In the genomic region with DNA sequence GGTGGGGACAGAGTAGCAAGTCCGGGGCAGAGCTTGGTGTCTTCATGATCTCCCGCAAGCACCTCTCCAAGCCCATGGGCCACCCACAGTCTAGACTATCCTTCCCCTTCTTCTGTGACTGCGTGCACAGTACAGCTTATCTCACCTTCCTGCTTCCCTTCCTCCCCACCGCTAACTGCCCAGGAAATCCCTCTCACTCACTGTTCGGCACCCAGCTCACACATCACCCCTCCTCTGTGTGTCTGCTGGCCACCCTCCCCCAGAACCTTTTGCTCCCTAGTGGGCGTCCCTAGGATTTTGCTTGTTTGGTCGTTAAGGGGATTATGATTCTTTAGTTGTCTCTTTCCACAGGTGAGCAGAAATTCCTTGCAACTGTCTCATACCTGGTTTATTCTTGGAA, we compare ENCODE assay signal across 25 cellular contexts. TPM values are rescaled to one million over a fixed set of nuclear protein-coding genes. Genes with fewer than 3 reads are reported as not detected.
DNase-seq lines count a peak whose midpoint lies in the region; ATAC-seq and TF ChIP-seq lines count a peak whose summit lies in the region.
"Had no signal": no experiment of that assay in that cellular context is flagged by ENCODE, and none has a peak within 500 bp of the region (broad histone marks: within the 10 kb centered on the region; RNA-seq: fewer than 3 reads in every experiment).

No MANE protein-coding gene starts in this region.

- H3K36me3 ChIP-seq in breast epithelium (no peaks in the 10 kb centered on the region), left ventricle myocardium inferior (no peaks in the 10 kb centered on the region)
- H3K36me3 ChIP-seq in naive thymus-derived CD4-positive, alpha-beta T cell (ENCODE audit: control insufficient read depth in 2 of 3, insufficient read depth in 3 of 3, low read length in 3 of 3), result no peaks in the 10 kb centered on the region
- H3K36me3 ChIP-seq: heart right ventricle, left lung, right lobe of liver, upper lobe of left lung had no signal

- intact Hi-C loops in MCF 10A (cut with micrococcal nuclease), result no loop called here
- intact Hi-C loops in breast epithelium (cut with DNase I; ENCODE audit: low total_unique reads), result no loop called here
- intact Hi-C loops in naive thymus-derived CD4-positive, alpha-beta T cell (cut with micrococcal nuclease), result no loop called here
- intact Hi-C loops in left ventricle myocardium inferior (cut with micrococcal nuclease), result loop anchor here (10.0 kb wide), 1 partner anchor 53 kb away; no protein-coding TSS in a partner anchor

- no peak overlapping the region for H3K4me3 ChIP-seq in breast epithelium
- no peak overlapping the region for H3K4me3 ChIP-seq in naive thymus-derived CD4-positive, alpha-beta T cell (ENCODE audit: low read length)
- H3K4me3 ChIP-seq in left ventricle myocardium inferior, result no peak overlapping the region
- H3K4me3 ChIP-seq: dorsolateral prefrontal cortex, heart right ventricle, left lung, right lobe of liver, upper lobe of left lung had no signal

- POLR2A ChIA-PET in MCF 10A (lab: Yijun Ruan, JAX), result interaction anchor here (1.5 kb wide), 1 partner anchor 15 kb away, joined by 4 read pairs; no protein-coding TSS in a partner anchor
- POLR2A ChIA-PET in naive thymus-derived CD4-positive, alpha-beta T cell (lab: Charles Lee), result no interaction called here

- peaks cover 5% of the 10 kb centered on the region for H3K4me1 Mint-ChIP-seq in MCF 10A (ENCODE audit: insufficient read depth, unreplicated experiment)
- peaks cover 4 to 7% of the 10 kb centered on the region in 2 donors for H3K4me1 Mint-ChIP-seq in effector memory CD8-positive, alpha-beta T cell (ENCODE audit: low read depth in 2 of 2)
- peaks cover 0 to 24% (median 13%) of the 10 kb centered on the region in 7 donors for H3K4me1 Mint-ChIP-seq in naive thymus-derived CD4-positive, alpha-beta T cell

- no TSS peak for BruUV-seq in MCF 10A (replicated peaks; lab: Mats Ljungman, UMichigan)

- H3K9me3 ChIP-seq in breast epithelium (no peaks in the 10 kb centered on the region), left ventricle myocardium inferior (replicated peaks) (no peaks in the 10 kb centered on the region)
- no peaks in the 10 kb centered on the region for H3K9me3 ChIP-seq in naive thymus-derived CD4-positive, alpha-beta T cell (ENCODE audit: control insufficient read depth in 2 of 3, low read length in 3 of 3)
- H3K9me3 ChIP-seq: heart right ventricle, left lung, right lobe of liver, SK-N-SH, upper lobe of left lung had no signal

- TF ChIP-seq POLR2A in breast epithelium (IDR thresholded peaks at IDR 0.05), result no peak

- CTCF ChIA-PET in MCF 10A (lab: Yijun Ruan, JAX), result interaction anchor here (0.6 kb wide), 2 partner anchors 103 to 450 kb away, joined by 3 read pairs; no protein-coding TSS in a partner anchor
- CTCF ChIA-PET in naive thymus-derived CD4-positive, alpha-beta T cell (lab: Charles Lee), result interaction anchor here (0.5 to 0.6 kb wide), 2 partner anchors 173 to 352 kb away, joined by 3 to 4 read pairs; no protein-coding TSS in a partner anchor

- no peaks in the 10 kb centered on the region for H3K27me3 ChIP-seq in breast epithelium
- no peaks in the 10 kb centered on the region for H3K27me3 ChIP-seq in naive thymus-derived CD4-positive, alpha-beta T cell (ENCODE audit: control insufficient read depth in 2 of 2, insufficient read depth in 2 of 2, low read length in 2 of 2)
- H3K27me3 ChIP-seq in left ventricle myocardium inferior (ENCODE audit: low read depth), result no peaks in the 10 kb centered on the region
- H3K27me3 ChIP-seq: dorsolateral prefrontal cortex, right lobe of liver, upper lobe of left lung had no signal

- H3K9me3 Mint-ChIP-seq in MCF 10A (ENCODE audit: unreplicated experiment), result no peaks in the 10 kb centered on the region
- no peaks in the 10 kb centered on the region for H3K9me3 Mint-ChIP-seq in effector memory CD8-positive, alpha-beta T cell
- H3K9me3 Mint-ChIP-seq in naive thymus-derived CD4-positive, alpha-beta T cell, result peaks cover 0 to 2% (median 0%) of the 10 kb centered on the region in 11 donors
- H3K9me3 Mint-ChIP-seq: activated CD4-positive, alpha-beta T cell treated with anti-CD3 and anti-CD28 coated beads, Interleukin-2, amount 10 ng/mL, durations not matched to agents 7 days and 5 days; activated naive CD8-positive, alpha-beta T cell treated with anti-CD3 and anti-CD28 coated beads, Interleukin-2, amount 10 ng/mL, durations not matched to agents 7 days and 5 days; activated T-helper 17 cell treated with anti-CD3 and anti-CD28 coated beads, Interleukin-2, amount 50 U/mL, for 72 hours; HFFc6 had no signal

- no peaks in the 10 kb centered on the region for H3K36me3 Mint-ChIP-seq in MCF 10A (ENCODE audit: insufficient read depth, unreplicated experiment)
- H3K36me3 Mint-ChIP-seq in effector memory CD8-positive, alpha-beta T cell (ENCODE audit: insufficient read depth), result no peaks in the 10 kb centered on the region
- H3K36me3 Mint-ChIP-seq in naive thymus-derived CD4-positive, alpha-beta T cell, result no peaks in the 10 kb centered on the region

- no peak overlapping the region for H3K27ac ChIP-seq in breast epithelium
- no peak overlapping the region for H3K27ac ChIP-seq in naive thymus-derived CD4-positive, alpha-beta T cell (ENCODE audit: low read depth, low read length)
- H3K27ac ChIP-seq in left ventricle myocardium inferior (replicated peaks), result no peak overlapping the region
- H3K27ac ChIP-seq: dorsolateral prefrontal cortex, epithelial cell of prostate, heart right ventricle, left lung, right lobe of liver, upper lobe of left lung had no signal

- TF ChIP-seq CTCF in MCF 10A (IDR thresholded peaks at IDR 0.05; ENCODE audit: unreplicated experiment), result no peak
- no peak for TF ChIP-seq CTCF in breast epithelium (IDR thresholded peaks at IDR 0.05)
- no peak for TF ChIP-seq CTCF in left ventricle myocardium inferior (IDR thresholded peaks at IDR 0.05; ENCODE audit: borderline replicate concordance)

- H3K27ac Mint-ChIP-seq in MCF 10A (ENCODE audit: low read depth, unreplicated experiment), result peak overlapping the region; percentile 69
- H3K27ac Mint-ChIP-seq in effector memory CD8-positive, alpha-beta T cell, result no peak overlapping the region
- peak overlapping the region in 1 of 9 donors; percentile 62 for H3K27ac Mint-ChIP-seq in naive thymus-derived CD4-positive, alpha-beta T cell
- H3K27ac Mint-ChIP-seq: activated CD4-positive, alpha-beta T cell treated with anti-CD3 and anti-CD28 coated beads, Interleukin-2, amount 10 ng/mL, durations not matched to agents 7 days and 5 days; activated naive CD8-positive, alpha-beta T cell treated with anti-CD3 and anti-CD28 coated beads, Interleukin-2, amount 10 ng/mL, durations not matched to agents 7 days and 5 days; activated T-helper 17 cell treated with anti-CD3 and anti-CD28 coated beads, Interleukin-2, amount 50 U/mL, for 72 hours had no signal

- H3K4me1 ChIP-seq in breast epithelium (no peaks in the 10 kb centered on the region), left ventricle myocardium inferior (no peaks in the 10 kb centered on the region)
- no peaks in the 10 kb centered on the region for H3K4me1 ChIP-seq in naive thymus-derived CD4-positive, alpha-beta T cell (ENCODE audit: control insufficient read depth in 2 of 2, insufficient read depth in 2 of 2, low read length in 2 of 2)
- H3K4me1 ChIP-seq: right lobe of liver had no signal

- H3K4me3 Mint-ChIP-seq in MCF 10A (ENCODE audit: unreplicated experiment), result no peak overlapping the region
- no peak overlapping the region for H3K4me3 Mint-ChIP-seq in effector memory CD8-positive, alpha-beta T cell
- H3K4me3 Mint-ChIP-seq in naive thymus-derived CD4-positive, alpha-beta T cell, result no peak overlapping the region
- H3K4me3 Mint-ChIP-seq: activated CD4-positive, alpha-beta T cell treated with anti-CD3 and anti-CD28 coated beads, Interleukin-2, amount 10 ng/mL, durations not matched to agents 7 days and 5 days; activated naive CD8-positive, alpha-beta T cell treated with anti-CD3 and anti-CD28 coated beads, Interleukin-2, amount 10 ng/mL, durations not matched to agents 7 days and 5 days; activated T-helper 17 cell treated with anti-CD3 and anti-CD28 coated beads, Interleukin-2, amount 50 U/mL, for 72 hours; HFFc6 had no signal

- no peaks in the 10 kb centered on the region for H3K27me3 Mint-ChIP-seq in MCF 10A (ENCODE audit: insufficient read depth, unreplicated experiment)
- H3K27me3 Mint-ChIP-seq in effector memory CD8-positive, alpha-beta T cell, result peaks cover 0 to 25% of the 10 kb centered on the region in 2 donors
- peaks cover 8 to 43% (median 17%) of the 10 kb centered on the region in 5 donors for H3K27me3 Mint-ChIP-seq in naive thymus-derived CD4-positive, alpha-beta T cell

- DNase-seq in MCF 10A (ENCODE audit: unreplicated experiment), result no peak
- DNase-seq in breast epithelium (ENCODE audit: low spot score in 2 of 2), result no peak
- peak; percentile 67 for DNase-seq in NCI-H82 (lab: John Stamatoyannopoulos, UW)
- DNase-seq in effector memory CD8-positive, alpha-beta T cell, result no peak
- DNase-seq in stimulated activated CD4-positive, alpha-beta T cell treated with anti-CD3 and anti-CD28 coated beads, Interleukin-4, amount 100 ng/mL, for 4 hours, result no peak
- no peak for DNase-seq in naive thymus-derived CD4-positive, alpha-beta T cell
- DNase-seq in left ventricle myocardium inferior, result no peak
- DNase-seq: activated CD4-positive, alpha-beta T cell treated with anti-CD3 and anti-CD28 coated beads, Interleukin-2, amount 10 ng/mL, durations not matched to agents 7 days and 5 days; activated CD8-positive, alpha-beta memory T cell treated with anti-CD3 and anti-CD28 coated beads, Interleukin-2, amount 50 U/mL, for 4 hours; activated naive CD8-positive, alpha-beta T cell treated with anti-CD3 and anti-CD28 coated beads, Interleukin-2, amount 10 ng/mL, durations not matched to agents 7 days and 5 days; C1 segment of cervical spinal cord; dorsolateral prefrontal cortex; foreskin fibroblast; heart right ventricle; HFFc6; left lung; NCI-H1436; right lobe of liver; stimulated activated CD4-positive, alpha-beta T cell treated with anti-CD3 and anti-CD28 coated beads, Interleukin-15, amount 100 ng/mL, for 24 hours; stimulated activated CD8-positive, alpha-beta memory T cell treated with anti-CD3 and anti-CD28 coated beads, Interleukin-4, amount 100 ng/mL, for 48 hours; upper lobe of left lung had no signal

- ATAC-seq in effector memory CD8-positive, alpha-beta T cell (replicated peaks), result peak; percentile 31
- no peak for ATAC-seq in GM21367 (IDR thresholded peaks at IDR 0.05; ENCODE audit: unreplicated experiment)
- no peak for ATAC-seq in naive thymus-derived CD4-positive, alpha-beta T cell
- ATAC-seq: activated T-helper 17 cell treated with anti-CD3 and anti-CD28 coated beads, Interleukin-2, amount 50 U/mL, for 72 hours; heart right ventricle; left lung had no signal

RNA-seq across cellular contexts. Expression of a gene that starts 31.5 kb away (rescaled TPM):
- total RNA-seq in MCF 10A (2022) (9.8 and 12.3 TPM in 2 replicates), breast epithelium (10 to 100 TPM; 17.4 to 21.2 (median 20.6) TPM), left ventricle myocardium inferior (19.3 TPM)
- 10 to 100 TPM; 21.2 to 79.4 (median 30.1) TPM for total RNA-seq in naive thymus-derived CD4-positive, alpha-beta T cell
- polyA plus RNA-seq in naive thymus-derived CD4-positive, alpha-beta T cell, result 1 to 10 TPM; 5.3 to 6.5 TPM
